11 cellular contexts compared by ENCODE assay signal in genomic region chr13:77833331-77833863, GRCh38.
DNase-seq lines count a peak whose midpoint lies in the region; ATAC-seq and TF ChIP-seq lines count a peak whose summit lies in the region.
"Had no signal": no experiment of that assay in that cellular context is flagged by ENCODE, and none has a peak within 500 bp of the region (broad histone marks: within the 10 kb centered on the region; RNA-seq: fewer than 3 reads in every experiment).

No MANE protein-coding gene starts in this region.

- H4K5ac ChIP-seq in H9 (ENCODE audit: insufficient read length, low read depth, low read length): no peak overlapping the region

- no peak overlapping the region for H3K56ac ChIP-seq in H9 (ENCODE audit: insufficient read length, low read depth, low read length)

- no peaks in the 10 kb centered on the region for H3K27me3 ChIP-seq in H9 (ENCODE audit: insufficient read depth, low read length)

- peaks cover 0 to 3% (median 0%) of the 10 kb centered on the region in 5 experiments for H3K9me3 Mint-ChIP-seq in brain
- peaks cover 0 to 9% of the 10 kb centered on the region in 2 experiments; a peak in 3 of 5 replicates for H3K9me3 Mint-ChIP-seq in H9
- H3K9me3 Mint-ChIP-seq: activated T-helper 1 cell treated with anti-CD3 and anti-CD28 coated beads, Interleukin-12 subunit alpha, Interleukin-12 subunit beta, Interleukin-2, Interleukin-4 antibody, amounts not matched to agents 30 ng/mL and 10 ng/mL and 1 ng/mL, durations not matched to agents 14 hours and 24 hours and 36 hours; central memory CD8-positive, alpha-beta T cell had no signal

- peak; percentile 85 for ATAC-seq in left ventricle myocardium superior
- ATAC-seq in sciatic nerve: peak; percentile 83

- H3K36me3 Mint-ChIP-seq in brain: no peaks in the 10 kb centered on the region
- peaks cover 6 to 9% (median 8%) of the 10 kb centered on the region in 3 experiments; a peak in 6 of 7 replicates for H3K36me3 Mint-ChIP-seq in H9 (ENCODE audit: insufficient read depth in 1 of 3, low read depth in 3 of 3)

- no peaks in the 10 kb centered on the region for H3K79me1 ChIP-seq in H9 (ENCODE audit: insufficient read depth, low read depth, low read length, poor library complexity, severe bottlenecking)

- H3T11ph ChIP-seq in H9 (ENCODE audit: low read length): no peak overlapping the region

- H2BK5ac ChIP-seq in H9 (ENCODE audit: insufficient read length, low read length): no peak overlapping the region

- no peak overlapping the region for H2BK12ac ChIP-seq in H9 (ENCODE audit: insufficient read length, low read depth, low read length)

- DNase-seq in GM03348 (ENCODE audit: low spot score) (peak; percentile 8), left ventricle myocardium superior (no peak), sciatic nerve (ENCODE audit: low spot score) (no peak), H9 (no peak), NCI-H82 treated with DMSO at 0.1 percent for 48 hours (lab: John Stamatoyannopoulos, UW; ENCODE audit: unreplicated experiment) (no peak), NCI-H748 treated with DMSO at 0.1 percent for 48 hours (lab: John Stamatoyannopoulos, UW) (no peak)
- DNase-seq in stimulated activated CD4-positive, alpha-beta T cell treated with anti-CD3 and anti-CD28 coated beads, Interleukin-4, amount 100 ng/mL, for 1 hour: no peak
- DNase-seq: activated CD4-positive, CD25-positive, alpha-beta regulatory T cell had no signal

- H3K23ac ChIP-seq in H9 (ENCODE audit: insufficient read length, low read depth, low read length): no peak overlapping the region

- no peak overlapping the region for H3K4ac ChIP-seq in H9 (ENCODE audit: low read depth, low read length)

- H3K27ac ChIP-seq in H9 (ENCODE audit: insufficient read length, low read depth, low read length): no peak overlapping the region

- no CpG with 5 or more reads among the region's 2 CpGs for WGBS in H9 (ENCODE audit: extremely low coverage, insufficient read length, low lambda C conversion rate)

- H2BK20ac ChIP-seq in H9 (ENCODE audit: low read depth, low read length, poor library complexity, severe bottlenecking): no peak overlapping the region

- H3K4me1 Mint-ChIP-seq in brain (peaks cover 73% of the 10 kb centered on the region), H9 (peaks cover 6% of the 10 kb centered on the region in 2 experiments; a peak in 3 of 4 replicates)
- H3K4me1 Mint-ChIP-seq: central memory CD8-positive, alpha-beta T cell had no signal

- no peaks in the 10 kb centered on the region for H3K4me1 ChIP-seq in H9 (ENCODE audit: insufficient read depth, low read length)

- no peak overlapping the region for H2BK15ac ChIP-seq in H9 (ENCODE audit: low read depth, low read length)

- intact Hi-C loops in left ventricle myocardium superior (cut with micrococcal nuclease): no loop called here
- intact Hi-C loops in sciatic nerve (cut with DNase I): no loop called here

- H2BK120ac ChIP-seq in H9 (ENCODE audit: low read depth, low read length, poor library complexity, severe bottlenecking): no peak overlapping the region

- no peaks in the 10 kb centered on the region for H3K79me2 ChIP-seq in H9 (ENCODE audit: insufficient read depth, low read length)

- H2AK5ac ChIP-seq in H9 (ENCODE audit: insufficient read length, low read length): no peak overlapping the region

- H3K18ac ChIP-seq in H9 (ENCODE audit: insufficient read length, low read depth, low read length): no peak overlapping the region

- H2AFZ ChIP-seq in H9 (ENCODE audit: low read length): no peak overlapping the region

- H3K4me3 Mint-ChIP-seq in brain (peak overlapping the region; percentile 12 to 67 (median 55)), H9 (no peak overlapping the region)
- H3K4me3 Mint-ChIP-seq: activated T-helper 1 cell treated with anti-CD3 and anti-CD28 coated beads, Interleukin-12 subunit alpha, Interleukin-12 subunit beta, Interleukin-2, Interleukin-4 antibody, amounts not matched to agents 30 ng/mL and 10 ng/mL and 1 ng/mL, durations not matched to agents 14 hours and 24 hours and 36 hours; central memory CD8-positive, alpha-beta T cell had no signal

- no peaks in the 10 kb centered on the region for H4K20me1 ChIP-seq in H9 (ENCODE audit: control insufficient read depth, insufficient read depth, insufficient read length)

- H3K27me3 Mint-ChIP-seq in brain (peaks cover 3% of the 10 kb centered on the region), H9 (ENCODE audit: low read depth) (no peaks in the 10 kb centered on the region)
- H3K27me3 Mint-ChIP-seq: central memory CD8-positive, alpha-beta T cell had no signal

- H3K9ac ChIP-seq in H9 (ENCODE audit: extremely low read depth, insufficient read length, low read length): no peak overlapping the region

- no peak overlapping the region for H4K91ac ChIP-seq in H9 (ENCODE audit: insufficient read length, low read depth, low read length)

- TF ChIP-seq CTCF in brain (conservative IDR thresholded peaks at IDR 0.05): no peak
- no peak for TF ChIP-seq CTCF in H9 (conservative IDR thresholded peaks at IDR 0.05)

- H3K9me3 ChIP-seq in H9 (ENCODE audit: control insufficient read depth, low read depth, low read length): no peaks in the 10 kb centered on the region

- H3K23me2 ChIP-seq in H9 (ENCODE audit: insufficient read length, low read depth, low read length, poor library complexity, severe bottlenecking): no peaks in the 10 kb centered on the region

- H3K14ac ChIP-seq in H9 (ENCODE audit: insufficient read depth, low read length): no peak overlapping the region

- H3K4me2 ChIP-seq in H9 (ENCODE audit: insufficient read depth, insufficient read length, low read length): no peak overlapping the region

- no peak overlapping the region for H4K8ac ChIP-seq in H9 (replicated peaks; ENCODE audit: insufficient read length, low read depth, low read length)

- peak overlapping the region; percentile 61 to 94 (median 92) for H3K27ac Mint-ChIP-seq in brain
- no peak overlapping the region for H3K27ac Mint-ChIP-seq in H9
- H3K27ac Mint-ChIP-seq: activated T-helper 1 cell treated with anti-CD3 and anti-CD28 coated beads, Interleukin-12 subunit alpha, Interleukin-12 subunit beta, Interleukin-2, Interleukin-4 antibody, amounts not matched to agents 30 ng/mL and 10 ng/mL and 1 ng/mL, durations not matched to agents 14 hours and 24 hours and 36 hours had no signal

Comparison
In these comparisons a context has a peak if more than half of its experiments do, and no peak if none do; other contexts are left out.
1. H3K27ac Mint-ChIP-seq: peak in brain (5 of 5); none in H9 (0 of 3).
2. H3K4me3 Mint-ChIP-seq: peak in brain (5 of 5); none in H9 (0 of 2).